ENCODE assay signal across 11 cellular contexts in the genomic region with DNA sequence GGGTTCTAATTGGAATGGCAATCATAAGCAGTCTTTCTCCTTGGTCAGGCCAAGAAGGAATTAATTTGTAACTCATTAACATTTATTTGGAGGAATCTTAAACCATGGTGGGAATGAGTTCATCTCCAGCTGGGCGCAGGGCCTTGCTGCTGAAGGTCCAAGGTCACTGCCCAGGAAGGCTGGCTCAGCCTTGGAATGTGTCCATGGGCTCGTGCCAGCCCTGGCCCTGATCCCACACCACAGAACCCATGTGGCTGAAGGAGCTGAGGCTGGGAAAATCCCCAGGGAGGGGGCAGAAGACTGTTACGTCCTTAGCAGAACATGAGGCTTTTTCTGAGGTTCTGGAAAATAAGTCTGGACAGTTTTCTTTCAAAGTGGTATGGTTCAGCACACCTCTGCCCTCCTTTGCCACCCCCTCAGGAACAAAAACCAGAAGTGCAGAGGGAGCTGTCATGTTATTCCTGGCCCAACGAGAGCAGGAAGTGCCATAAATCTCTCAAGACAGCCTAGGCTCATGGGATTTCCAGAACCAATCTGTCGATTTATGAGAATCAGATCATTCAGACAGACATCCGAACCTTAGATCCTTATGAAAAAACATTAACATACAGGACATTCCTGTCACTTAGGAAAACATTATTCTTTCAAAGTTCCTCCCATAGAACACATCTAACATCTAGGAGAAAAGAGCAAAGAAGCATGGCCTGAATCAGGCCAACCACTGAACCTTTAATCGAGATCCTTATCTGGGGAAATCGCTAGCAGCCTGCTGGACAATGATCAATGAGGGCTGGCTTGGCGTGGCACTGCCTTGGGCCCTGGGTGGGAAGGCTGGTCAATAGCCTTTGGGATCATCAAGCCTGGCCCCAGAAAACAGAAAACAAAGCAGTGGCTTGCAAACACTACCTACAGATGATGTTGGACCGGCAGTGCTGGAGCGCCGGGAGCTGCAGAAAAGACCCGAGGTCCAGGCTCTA.
DNase-seq lines count a peak whose midpoint lies in the region; ATAC-seq, FAIRE-seq and TF ChIP-seq lines count a peak whose summit lies in the region.
"Had no signal": no experiment of that assay in that cellular context is flagged by ENCODE, and none has a peak within 500 bp of the region (broad histone marks: within the 10 kb centered on the region; RNA-seq: fewer than 3 reads in every experiment).

No MANE protein-coding gene starts in this region.

- no peaks in the 10 kb centered on the region for H3K9me3 ChIP-seq in endothelial cell of umbilical vein (replicated peaks; ENCODE audit: control insufficient read depth, insufficient read depth, low read length)
- no peaks in the 10 kb centered on the region for H3K9me3 ChIP-seq in mucosa of descending colon
- no peaks in the 10 kb centered on the region for H3K9me3 ChIP-seq in esophagus squamous epithelium
- no peaks in the 10 kb centered on the region for H3K9me3 ChIP-seq in prostate gland
- H3K9me3 ChIP-seq: esophagus muscularis mucosa had no signal

- H4K20me1 ChIP-seq in endothelial cell of umbilical vein (replicated peaks; ENCODE audit: control insufficient read depth, extremely low read depth, insufficient read depth, low read length) = no peaks in the 10 kb centered on the region

- intact Hi-C loops in endothelial cell of umbilical vein (cut with micrococcal nuclease) (loop anchor here (1.0 to 2.0 kb wide), 5 partner anchors 9 to 685 kb away; no protein-coding TSS in a partner anchor), mucosa of descending colon (cut with DNase I, micrococcal nuclease) (no loop called here), esophagus squamous epithelium (cut with DNase I) (no loop called here), prostate gland (cut with DNase I) (no loop called here)

- peak; percentile 56 for TF ChIP-seq POLR2A in endothelial cell of umbilical vein (IDR thresholded peaks at IDR 0.05; ENCODE audit: low read depth, low read length)
- no peak for TF ChIP-seq POLR2A in esophagus squamous epithelium (IDR thresholded peaks at IDR 0.05)
- TF ChIP-seq POLR2A in prostate gland (IDR thresholded peaks at IDR 0.05) = no peak

- CTCF ChIA-PET in endothelial cell of umbilical vein (lab: Charles Lee) = interaction anchor here (0.6 to 1.3 kb wide), 8 partner anchors 10 to 220 kb away, joined by 3 to 4 read pairs (median 4); no protein-coding TSS in a partner anchor

- dilution Hi-C loops in endothelial cell of umbilical vein (cut with MboI; ENCODE audit: extremely low pct_ligation_motif_present, low sequenced_read_pairs) = no loop called here

- POLR2A ChIA-PET in endothelial cell of umbilical vein (lab: Charles Lee) = no interaction called here

- no TSS peak for BruUV-seq in endothelial cell of umbilical vein (replicated peaks; lab: Mats Ljungman, UMichigan)

- DNase-seq in M059J (ENCODE audit: low read depth) (peak; percentile 90), endothelial cell of umbilical vein (ENCODE audit: low read depth, low spot score) (peak; percentile 98), mucosa of descending colon (peak; percentile 66 to 81 (median 70)), NCI-H128 (lab: John Stamatoyannopoulos, UW; ENCODE audit: unreplicated experiment) (no peak), esophagus squamous epithelium (lab: John Stamatoyannopoulos, UW) (no peak), prostate gland (ENCODE audit: low spot score) (no peak)
- DNase-seq in stimulated activated CD4-positive, alpha-beta T cell treated with anti-CD3 and anti-CD28 coated beads, Interleukin-2, amount 100 ng/mL, for 24 hours = no peak
- DNase-seq: OCI-M1; stimulated activated CD4-positive, alpha-beta T cell treated with anti-CD3 and anti-CD28 coated beads, Interleukin-4, amount 100 ng/mL, for 4 hours had no signal

- no peak overlapping the region; the same call in 1 of the 2 replicates for H3K4me3 ChIP-seq in ACC112 (ENCODE audit: low read depth, low read length)
- peak overlapping the region in 1 of 3 experiments; percentile 10 for H3K4me3 ChIP-seq in endothelial cell of umbilical vein (replicated peaks in 1 of 3; ENCODE audit: insufficient read depth in 1 of 3, low read depth in 1 of 3, low read length in 3 of 3)
- H3K4me3 ChIP-seq in mucosa of descending colon = no peak overlapping the region
- H3K4me3 ChIP-seq in esophagus squamous epithelium = no peak overlapping the region
- H3K4me3 ChIP-seq in prostate gland = no peak overlapping the region
- H3K4me3 ChIP-seq: esophagus muscularis mucosa had no signal

- ATAC-seq in mucosa of descending colon = peak; percentile 91

- peak overlapping the region; percentile 36 for H3K4me2 ChIP-seq in endothelial cell of umbilical vein (ENCODE audit: insufficient read depth, low read length)

- no peaks in the 10 kb centered on the region for H3K9me1 ChIP-seq in endothelial cell of umbilical vein (replicated peaks; ENCODE audit: control insufficient read depth, extremely low read depth, insufficient read depth, low read length)

- H2AFZ ChIP-seq in ACC112 (ENCODE audit: low read length, unreplicated experiment) (no peak overlapping the region), endothelial cell of umbilical vein (ENCODE audit: low read depth, low read length) (peak overlapping the region; percentile 46)

- no peaks in the 10 kb centered on the region for H3K27me3 ChIP-seq in ACC112 (ENCODE audit: insufficient read depth, low read length)
- H3K27me3 ChIP-seq in endothelial cell of umbilical vein (ENCODE audit: control insufficient read depth in 2 of 2, insufficient read depth in 2 of 2, low read length in 2 of 2) = no peaks in the 10 kb centered on the region
- no peaks in the 10 kb centered on the region for H3K27me3 ChIP-seq in esophagus squamous epithelium
- no peaks in the 10 kb centered on the region for H3K27me3 ChIP-seq in prostate gland (replicated peaks; ENCODE audit: insufficient read depth)
- H3K27me3 ChIP-seq: esophagus muscularis mucosa had no signal

- H3K4me1 ChIP-seq in ACC112 (ENCODE audit: control insufficient read depth, insufficient read depth, low read length, unreplicated experiment) (peaks cover 19% of the 10 kb centered on the region), endothelial cell of umbilical vein (ENCODE audit: control insufficient read depth, extremely low read depth, insufficient read depth, low read length) (peaks cover 34% of the 10 kb centered on the region), mucosa of descending colon (ENCODE audit: low read depth) (peaks cover 24% of the 10 kb centered on the region), esophagus squamous epithelium (peaks cover 0 to 21% (median 0%) of the 10 kb centered on the region in 3 donors), prostate gland (replicated peaks) (no peaks in the 10 kb centered on the region)

- peak overlapping the region; percentile 74 for H3K9ac ChIP-seq in endothelial cell of umbilical vein (replicated peaks; ENCODE audit: extremely low read depth, insufficient read depth, low read length)

- H3K36me3 ChIP-seq in ACC112 (ENCODE audit: insufficient read depth, low read length) = 0 out of 2 replicates have a peak, but pooled peaks cover 4% of the 10 kb centered on the region
- no peaks in the 10 kb centered on the region for H3K36me3 ChIP-seq in endothelial cell of umbilical vein (ENCODE audit: control insufficient read depth in 2 of 2, extremely low read depth in 1 of 2, insufficient read depth in 2 of 2, low read length in 2 of 2)
- no peaks in the 10 kb centered on the region for H3K36me3 ChIP-seq in mucosa of descending colon (ENCODE audit: low read depth)
- no peaks in the 10 kb centered on the region for H3K36me3 ChIP-seq in esophagus squamous epithelium
- no peaks in the 10 kb centered on the region for H3K36me3 ChIP-seq in prostate gland
- H3K36me3 ChIP-seq: esophagus muscularis mucosa had no signal

- H3K79me2 ChIP-seq in ACC112 (ENCODE audit: control insufficient read depth, insufficient read depth, low read length, unreplicated experiment) = peaks cover 2% of the 10 kb centered on the region
- no peaks in the 10 kb centered on the region for H3K79me2 ChIP-seq in endothelial cell of umbilical vein (ENCODE audit: control insufficient read depth, insufficient read depth, low read length)

- no peak for TF ChIP-seq CTCF in endothelial cell of umbilical vein (IDR thresholded peaks at IDR 0.05; ENCODE audit: extremely low read depth in 1 of 2, insufficient read depth in 1 of 2, low read depth in 1 of 2, low read length in 2 of 2)
- no peak for TF ChIP-seq CTCF in mucosa of descending colon (IDR thresholded peaks at IDR 0.05)
- no peak for TF ChIP-seq CTCF in esophagus squamous epithelium (IDR thresholded peaks at IDR 0.05)
- TF ChIP-seq CTCF in prostate gland (IDR thresholded peaks at IDR 0.05) = no peak

- FAIRE-seq in endothelial cell of umbilical vein (lab: Jason Lieb, UNC) = peak; percentile 78

- WGBS in esophagus squamous epithelium, 2 donors = 66 to 69% methylated on average over 12 to 13 of the region's 13 CpGs
- 66% methylated on average over 13 of the region's 13 CpGs for WGBS in prostate gland

- H3K27ac ChIP-seq in ACC112 (ENCODE audit: low read depth, low read length) = peak overlapping the region; percentile 35; the same call in 1 of the 2 replicates
- peak overlapping the region; percentile 95 for H3K27ac ChIP-seq in endothelial cell of umbilical vein (ENCODE audit: insufficient read depth, low read depth, low read length)
- no peak overlapping the region for H3K27ac ChIP-seq in esophagus squamous epithelium
- H3K27ac ChIP-seq in prostate gland = no peak overlapping the region
- H3K27ac ChIP-seq: esophagus muscularis mucosa had no signal

TF ChIP-seq in endothelial cell of umbilical vein, 7 proteins besides CTCF, POLR2A, EP300 and RAD21:
- TF ChIP-seq MYC (IDR thresholded peaks at IDR 0.05; ENCODE audit: low read depth, low read length) (no peak), GATA2 (IDR thresholded peaks at IDR 0.05; ENCODE audit: insufficient read depth, insufficient read length, low read depth, low read length) (peak; percentile 17), FOS (IDR thresholded peaks at IDR 0.05; ENCODE audit: borderline replicate concordance, insufficient read depth, low read length) (peak; percentile 38), EZH2 (IDR thresholded peaks at IDR 0.05; ENCODE audit: borderline replicate concordance, low read depth, low read length, severe bottlenecking) (no peak), POLR2AphosphoS5 (IDR thresholded peaks at IDR 0.05; ENCODE audit: insufficient read depth, low read depth, low read length) (peak; percentile 79), JUN (IDR thresholded peaks at IDR 0.05; ENCODE audit: borderline replicate concordance, insufficient read depth, insufficient read length, low read depth) (peak; percentile 30)
- TF ChIP-seq, protein P1, sequence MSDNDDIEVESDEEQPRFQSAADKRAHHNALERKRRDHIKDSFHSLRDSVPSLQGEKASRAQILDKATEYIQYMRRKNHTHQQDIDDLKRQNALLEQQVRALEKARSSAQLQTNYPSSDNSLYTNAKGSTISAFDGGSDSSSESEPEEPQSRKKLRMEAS (IDR thresholded peaks at IDR 0.05; ENCODE audit: insufficient read depth, insufficient read length) = peak; percentile 64

Comparison
In these comparisons a context has a peak if more than half of its experiments do, and no peak if none do; other contexts are left out.
1. H3K27ac ChIP-seq: peak in ACC112 (single experiment) and endothelial cell of umbilical vein (single experiment); none in esophagus squamous epithelium (0 of 4) and prostate gland (0 of 2).
2. DNase-seq: peak in M059J (single experiment), endothelial cell of umbilical vein (single experiment) and mucosa of descending colon (3 of 3); none in NCI-H128 (single experiment), esophagus squamous epithelium (single experiment), prostate gland (single experiment) and stimulated activated CD4-positive, alpha-beta T cell treated with anti-CD3 and anti-CD28 coated beads, Interleukin-2, amount 100 ng/mL, for 24 hours (0 of 2).